ENCODE assay signal across 10 cellular contexts in genomic region chr1:86382878-86383277, GRCh38. TPM values are rescaled to one million over a fixed set of nuclear protein-coding genes. Genes with fewer than 3 reads are reported as not detected.
DNase-seq lines count a peak whose midpoint lies in the region; ATAC-seq, FAIRE-seq and TF ChIP-seq lines count a peak whose summit lies in the region.
"Had no signal": no experiment of that assay in that cellular context is flagged by ENCODE, and none has a peak within 500 bp of the region (broad histone marks: within the 10 kb centered on the region; RNA-seq: fewer than 3 reads in every experiment).

No MANE protein-coding gene starts in this region.

- H3K36me3 Mint-ChIP-seq in CD4-positive, alpha-beta memory T cell, result peaks cover 13 to 17% of the 10 kb centered on the region in 2 donors

- POLR2A ChIA-PET in CD4-positive, alpha-beta memory T cell (lab: Charles Lee; ENCODE audit: partially characterized antibody), result interaction anchor here (1.2 to 6.5 kb wide), 3 partner anchors 10 to 322 kb away, joined by 4 to 54 read pairs (median 6); partner anchors contain the start of genes ODF2L and SH3GLB1

- intact Hi-C loops in CD4-positive, alpha-beta memory T cell (cut with micrococcal nuclease), result loop anchor here (5.0 kb wide), 1 partner anchor 699 kb away; no protein-coding TSS in a partner anchor
- intact Hi-C loops in ascending aorta (cut with DNase I), result loop anchor here (10.0 kb wide), 1 partner anchor 582 kb away; no protein-coding TSS in a partner anchor

- peak overlapping the region; percentile 18 for H3K27ac ChIP-seq in CD4-positive, alpha-beta memory T cell (ENCODE audit: low read depth, low read length)
- no peak overlapping the region for H3K27ac ChIP-seq in ascending aorta
- H3K27ac ChIP-seq: neutrophil had no signal

- H3K9me3 ChIP-seq in CD4-positive, alpha-beta memory T cell (ENCODE audit: control insufficient read depth in 1 of 2, low read length in 2 of 2), result no peaks in the 10 kb centered on the region
- no peaks in the 10 kb centered on the region for H3K9me3 ChIP-seq in ascending aorta
- H3K9me3 ChIP-seq: neutrophil had no signal

- peak overlapping the region in 5 of 7 donors; percentile 18 to 77 (median 59) for H3K27ac Mint-ChIP-seq in CD4-positive, alpha-beta memory T cell

- H3K4me1 ChIP-seq in CD4-positive, alpha-beta memory T cell (ENCODE audit: insufficient read depth, low read length), result peaks cover 27% of the 10 kb centered on the region
- peaks cover 0 to 3% of the 10 kb centered on the region in 2 donors for H3K4me1 ChIP-seq in ascending aorta

- no peaks in the 10 kb centered on the region for H3K27me3 ChIP-seq in CD4-positive, alpha-beta memory T cell (ENCODE audit: insufficient read depth, low read length)
- no peaks in the 10 kb centered on the region for H3K27me3 ChIP-seq in ascending aorta
- no peaks in the 10 kb centered on the region for H3K27me3 ChIP-seq in H7 (ENCODE audit: control insufficient read depth, insufficient read depth, low read length)
- H3K27me3 ChIP-seq: neutrophil had no signal

- ATAC-seq in GM19043 (IDR thresholded peaks at IDR 0.05; ENCODE audit: low read depth, unreplicated experiment) (peak; percentile 73), HG03442 (IDR thresholded peaks at IDR 0.05; ENCODE audit: unreplicated experiment) (peak; percentile 75)

- H3K4me3 Mint-ChIP-seq in CD4-positive, alpha-beta memory T cell, result peak overlapping the region in 7 of 8 donors; percentile 62 to 87 (median 69)

- peaks cover 8 to 35% (median 13%) of the 10 kb centered on the region in 4 donors for H3K4me1 Mint-ChIP-seq in CD4-positive, alpha-beta memory T cell

- no peak for FAIRE-seq in frontal cortex (lab: Jason Lieb, UNC)

- H3K36me3 ChIP-seq in CD4-positive, alpha-beta memory T cell (ENCODE audit: insufficient read depth, low read length), result no peaks in the 10 kb centered on the region
- H3K36me3 ChIP-seq in ascending aorta, result no peaks in the 10 kb centered on the region
- H3K36me3 ChIP-seq in H7 (replicated peaks; ENCODE audit: control insufficient read depth, insufficient read depth, low read length), result no peaks in the 10 kb centered on the region
- H3K36me3 ChIP-seq: neutrophil had no signal

- DNase-seq in CD4-positive, alpha-beta memory T cell, result no peak
- DNase-seq in fibroblast of peridontal ligament (ENCODE audit: extremely low read depth) (peak; percentile 55), frontal cortex (ENCODE audit: low spot score in 2 of 2) (no peak), NCI-H226 (no peak), ascending aorta (ENCODE audit: low spot score in 2 of 2) (no peak), H7 (no peak)
- DNase-seq: hippocampal formation had no signal

- peaks cover 0 to 2% (median 0%) of the 10 kb centered on the region in 8 donors for H3K9me3 Mint-ChIP-seq in CD4-positive, alpha-beta memory T cell

- TF ChIP-seq CTCF in ascending aorta (IDR thresholded peaks at IDR 0.05), result no peak

- CTCF ChIA-PET in CD4-positive, alpha-beta memory T cell (lab: Charles Lee; ENCODE audit: partially characterized antibody), result interaction anchor here (0.6 to 7.2 kb wide), 7 partner anchors 8 to 359 kb away, joined by 3 to 117 read pairs (median 4); partner anchors contain the start of gene SH3GLB1

- H3K27me3 Mint-ChIP-seq in CD4-positive, alpha-beta memory T cell, result no peaks in the 10 kb centered on the region

- H3K4me3 ChIP-seq in CD4-positive, alpha-beta memory T cell (ENCODE audit: low read length in 2 of 2), result no peak overlapping the region
- H3K4me3 ChIP-seq in ascending aorta (peak overlapping the region in 1 of 2 donors; percentile 12), H7 (ENCODE audit: insufficient read depth, low read depth, low read length) (no peak overlapping the region)

RNA-seq across cellular contexts. Expression of gene ODF2L, which starts 13.2 kb away (rescaled TPM):
- 10 to 100 TPM; 97.3 to 98.3 TPM for total RNA-seq in CD4-positive, alpha-beta memory T cell
- 10 to 100 TPM; 60.0 to 60.4 TPM for polyA plus RNA-seq in CD4-positive, alpha-beta memory T cell
- total RNA-seq in frontal cortex (67.7 TPM), ascending aorta (6.2 TPM)
- total RNA-seq in H7 (2014; rRNA removed; shearing (Covaris generic)), result 14.8 and 44.4 TPM in 2 replicates

RNA-seq across cellular contexts. Expression of gene CLCA2, which starts 41.1 kb away (rescaled TPM):
- not detected for total RNA-seq in CD4-positive, alpha-beta memory T cell
- polyA plus RNA-seq in CD4-positive, alpha-beta memory T cell, result not detected
- not detected for total RNA-seq in frontal cortex
- not detected for total RNA-seq in ascending aorta
- not detected in 2 replicates for total RNA-seq in H7 (2014; rRNA removed; shearing (Covaris generic))
